Comparison of ENCODE assay signal across 1 cellular context in genomic region chr17:70130274-70130673, GRCh38.
TF ChIP-seq lines count a peak whose summit lies in the region.

No MANE protein-coding gene starts in this region.

TF ChIP-seq in GM23338, 12 proteins besides CTCF, POLR2A, EP300 and RAD21 (continued from another document):
- no peak for TF ChIP-seq REST (IDR thresholded peaks at IDR 0.05; ENCODE audit: unreplicated experiment)
- TF ChIP-seq POLR2AphosphoS5 (IDR thresholded peaks at IDR 0.05; ENCODE audit: low read depth): no peak
- TF ChIP-seq EZH2phosphoT487 (IDR thresholded peaks at IDR 0.05; ENCODE audit: unreplicated experiment): no peak
- no peak for TF ChIP-seq ZNF331 (CRISPR knock-in tag; IDR thresholded peaks at IDR 0.05; ENCODE audit: low read depth)
- no peak for TF ChIP-seq NANOG (IDR thresholded peaks at IDR 0.05; ENCODE audit: borderline replicate concordance)
- no peak for TF ChIP-seq JUNB (IDR thresholded peaks at IDR 0.05; ENCODE audit: unreplicated experiment)
- no peak for TF ChIP-seq ETS1 (IDR thresholded peaks at IDR 0.05)
- TF ChIP-seq ZNF114 (CRISPR knock-in tag; IDR thresholded peaks at IDR 0.05): no peak
- no peak for TF ChIP-seq CREB1 (CRISPR knock-in tag; IDR thresholded peaks at IDR 0.05; ENCODE audit: low read depth)
- no peak for TF ChIP-seq EZH2 (IDR thresholded peaks at IDR 0.05; ENCODE audit: low read depth, unreplicated experiment)
- no peak for TF ChIP-seq STAT1 (IDR thresholded peaks at IDR 0.05; ENCODE audit: unreplicated experiment)
